In genomic region chr11:13972033-13972910, GRCh38 we compare ENCODE assay signal across 14 cellular contexts. TPM values are rescaled to one million over a fixed set of nuclear protein-coding genes. Genes with fewer than 3 reads are reported as not detected.
A peak's percentile ranks its signal among the peaks of the same experiment; 100 is the strongest.
DNase-seq lines count a peak whose midpoint lies in the region; ATAC-seq, FAIRE-seq and TF ChIP-seq lines count a peak whose summit lies in the region.
"Had no signal": no experiment of that assay in that cellular context is flagged by ENCODE, and none has a peak within 500 bp of the region (broad histone marks: within the 10 kb centered on the region; RNA-seq: fewer than 3 reads in every experiment).

No MANE protein-coding gene starts in this region.

- H3K4me1 ChIP-seq in astrocyte (ENCODE audit: insufficient read depth, low read length): peaks cover 3% of the 10 kb centered on the region
- H3K4me1 ChIP-seq: colonic mucosa had no signal

- CTCF ChIA-PET in activated CD8-positive, alpha-beta memory T cell treated with anti-CD3 and anti-CD28 coated beads, Interleukin-2, amount 10 ng/mL, durations not matched to agents 7 days and 5 days (lab: Charles Lee): interaction anchor here (0.8 to 2.3 kb wide), 4 partner anchors 16 to 278 kb away, joined by 3 to 9 read pairs (median 3); no protein-coding TSS in a partner anchor

- peaks cover 44% of the 10 kb centered on the region for H3K4me1 Mint-ChIP-seq in activated CD8-positive, alpha-beta memory T cell treated with anti-CD3 and anti-CD28 coated beads, Interleukin-2, amount 10 ng/mL, durations not matched to agents 7 days and 5 days
- peaks cover 5% of the 10 kb centered on the region for H3K4me1 Mint-ChIP-seq in astrocyte (ENCODE audit: low read depth, unreplicated experiment)
- H3K4me1 Mint-ChIP-seq in stimulated activated naive CD8-positive, alpha-beta T cell treated with anti-CD3 and anti-CD28 coated beads, Interleukin-15, amount 100 ng/mL, for 72 hours: peaks cover 27% of the 10 kb centered on the region

- H3K4me3 ChIP-seq in astrocyte (ENCODE audit: insufficient read depth, low read depth, low read length): no peak overlapping the region
- H3K4me3 ChIP-seq: colonic mucosa, transverse colon had no signal

- no peak overlapping the region for H2AFZ ChIP-seq in astrocyte (ENCODE audit: low read depth, low read length)

- H3K9me3 ChIP-seq in astrocyte (ENCODE audit: insufficient read depth, low read depth, low read length): no peaks in the 10 kb centered on the region
- H3K9me3 ChIP-seq: colonic mucosa, transverse colon had no signal

- H3K9ac ChIP-seq in astrocyte (ENCODE audit: low read length): no peak overlapping the region

- peak; percentile 23 for ATAC-seq in activated CD8-positive, alpha-beta memory T cell treated with anti-CD3 and anti-CD28 coated beads, Interleukin-2, amount 10 ng/mL, durations not matched to agents 7 days and 5 days
- peak; percentile 68 to 82 for ATAC-seq in left cardiac atrium
- peak; percentile 69 for ATAC-seq in stimulated activated naive CD8-positive, alpha-beta T cell treated with anti-CD3 and anti-CD28 coated beads, Interleukin-15, amount 100 ng/mL, for 72 hours

- H3K4me2 ChIP-seq in astrocyte (ENCODE audit: low read length): no peak overlapping the region

- no peak for FAIRE-seq in astrocyte (lab: Jason Lieb, UNC)

- TF ChIP-seq CTCF in astrocyte (IDR thresholded peaks at IDR 0.05; ENCODE audit: insufficient read depth, low read depth, low read length): no peak

- no peak for DNase-seq in activated CD8-positive, alpha-beta memory T cell treated with anti-CD3 and anti-CD28 coated beads, Interleukin-2, amount 10 ng/mL, durations not matched to agents 7 days and 5 days
- no peak for DNase-seq in activated CD8-positive, alpha-beta memory T cell treated with anti-CD3 and anti-CD28 coated beads for 24 hours
- DNase-seq in astrocyte (ENCODE audit: low read depth) (peak; percentile 62), left cardiac atrium (no peak), NCI-H1436 (lab: John Stamatoyannopoulos, UW) (no peak), superior temporal gyrus (ENCODE audit: extremely low spot score) (no peak), AG08396 (ENCODE audit: low spot score) (no peak)
- DNase-seq in stimulated activated naive CD8-positive, alpha-beta T cell treated with anti-CD3 and anti-CD28 coated beads, Interleukin-15, amount 100 ng/mL, for 72 hours: no peak
- DNase-seq: colonic mucosa, hippocampal formation, NCI-H1694 treated with DMSO at 0.1 percent for 48 hours, posterior cingulate gyrus, transverse colon had no signal

- H3K79me2 ChIP-seq in astrocyte (ENCODE audit: insufficient read depth, low read length): no peaks in the 10 kb centered on the region

- no peak overlapping the region for H3K4me3 Mint-ChIP-seq in activated CD8-positive, alpha-beta memory T cell treated with anti-CD3 and anti-CD28 coated beads, Interleukin-2, amount 10 ng/mL, durations not matched to agents 7 days and 5 days
- no peak overlapping the region for H3K4me3 Mint-ChIP-seq in astrocyte (ENCODE audit: unreplicated experiment)
- no peak overlapping the region for H3K4me3 Mint-ChIP-seq in stimulated activated naive CD8-positive, alpha-beta T cell treated with anti-CD3 and anti-CD28 coated beads, Interleukin-15, amount 100 ng/mL, for 72 hours

- no peaks in the 10 kb centered on the region for H4K20me1 ChIP-seq in astrocyte (ENCODE audit: insufficient read depth, low read length)

- H3K27ac Mint-ChIP-seq in activated CD8-positive, alpha-beta memory T cell treated with anti-CD3 and anti-CD28 coated beads, Interleukin-2, amount 10 ng/mL, durations not matched to agents 7 days and 5 days: peak overlapping the region; percentile 37
- H3K27ac Mint-ChIP-seq in astrocyte (ENCODE audit: unreplicated experiment): no peak overlapping the region
- no peak overlapping the region for H3K27ac Mint-ChIP-seq in stimulated activated naive CD8-positive, alpha-beta T cell treated with anti-CD3 and anti-CD28 coated beads, Interleukin-15, amount 100 ng/mL, for 72 hours

- peaks cover 18% of the 10 kb centered on the region for H3K27me3 ChIP-seq in astrocyte (ENCODE audit: insufficient read depth, low read length)
- H3K27me3 ChIP-seq: colonic mucosa, transverse colon had no signal

- H3K36me3 ChIP-seq in astrocyte (ENCODE audit: insufficient read depth, low read length): no peaks in the 10 kb centered on the region
- H3K36me3 ChIP-seq: colonic mucosa, transverse colon had no signal

- no peak overlapping the region for H3K27ac ChIP-seq in astrocyte (ENCODE audit: low read depth, low read length)
- H3K27ac ChIP-seq: colonic mucosa, HL-60 had no signal

- no peaks in the 10 kb centered on the region for H3K9me3 Mint-ChIP-seq in activated CD8-positive, alpha-beta memory T cell treated with anti-CD3 and anti-CD28 coated beads, Interleukin-2, amount 10 ng/mL, durations not matched to agents 7 days and 5 days (ENCODE audit: low read depth)
- H3K9me3 Mint-ChIP-seq in astrocyte (ENCODE audit: unreplicated experiment): no peaks in the 10 kb centered on the region
- H3K9me3 Mint-ChIP-seq in stimulated activated naive CD8-positive, alpha-beta T cell treated with anti-CD3 and anti-CD28 coated beads, Interleukin-15, amount 100 ng/mL, for 72 hours: no peaks in the 10 kb centered on the region

- intact Hi-C loops in left cardiac atrium (cut with DNase I): no loop called here

- peaks cover 12% of the 10 kb centered on the region for H3K27me3 Mint-ChIP-seq in activated CD8-positive, alpha-beta memory T cell treated with anti-CD3 and anti-CD28 coated beads, Interleukin-2, amount 10 ng/mL, durations not matched to agents 7 days and 5 days
- H3K27me3 Mint-ChIP-seq in astrocyte (ENCODE audit: low read depth, unreplicated experiment): peaks cover 35% of the 10 kb centered on the region
- peaks cover under 1% of the 10 kb centered on the region for H3K27me3 Mint-ChIP-seq in stimulated activated naive CD8-positive, alpha-beta T cell treated with anti-CD3 and anti-CD28 coated beads, Interleukin-15, amount 100 ng/mL, for 72 hours

- no peaks in the 10 kb centered on the region for H3K36me3 Mint-ChIP-seq in activated CD8-positive, alpha-beta memory T cell treated with anti-CD3 and anti-CD28 coated beads, Interleukin-2, amount 10 ng/mL, durations not matched to agents 7 days and 5 days
- H3K36me3 Mint-ChIP-seq in astrocyte (ENCODE audit: low read depth, unreplicated experiment): no peaks in the 10 kb centered on the region

RNA-seq across cellular contexts. Expression of gene SPON1, which starts 9.7 kb away (rescaled TPM):
- not detected for total RNA-seq in activated CD8-positive, alpha-beta memory T cell treated with anti-CD3 and anti-CD28 coated beads, Interleukin-2, amount 10 ng/mL, durations not matched to agents 7 days and 5 days
- total RNA-seq in astrocyte (1.5 and 2.0 TPM in 2 replicates), left cardiac atrium (10 to 100 TPM; 21.1 to 23.4 TPM)

Comparison
In these comparisons a context has a peak if more than half of its experiments do, and no peak if none do; other contexts are left out.
1. ATAC-seq: peak in every context shown above with its lines; median percentile 75 in left cardiac atrium; 69 in stimulated activated naive CD8-positive, alpha-beta T cell treated with anti-CD3 and anti-CD28 coated beads, Interleukin-15, amount 100 ng/mL, for 72 hours; 23 in activated CD8-positive, alpha-beta memory T cell treated with anti-CD3 and anti-CD28 coated beads, Interleukin-2, amount 10 ng/mL, durations not matched to agents 7 days and 5 days.